In the genomic region with DNA sequence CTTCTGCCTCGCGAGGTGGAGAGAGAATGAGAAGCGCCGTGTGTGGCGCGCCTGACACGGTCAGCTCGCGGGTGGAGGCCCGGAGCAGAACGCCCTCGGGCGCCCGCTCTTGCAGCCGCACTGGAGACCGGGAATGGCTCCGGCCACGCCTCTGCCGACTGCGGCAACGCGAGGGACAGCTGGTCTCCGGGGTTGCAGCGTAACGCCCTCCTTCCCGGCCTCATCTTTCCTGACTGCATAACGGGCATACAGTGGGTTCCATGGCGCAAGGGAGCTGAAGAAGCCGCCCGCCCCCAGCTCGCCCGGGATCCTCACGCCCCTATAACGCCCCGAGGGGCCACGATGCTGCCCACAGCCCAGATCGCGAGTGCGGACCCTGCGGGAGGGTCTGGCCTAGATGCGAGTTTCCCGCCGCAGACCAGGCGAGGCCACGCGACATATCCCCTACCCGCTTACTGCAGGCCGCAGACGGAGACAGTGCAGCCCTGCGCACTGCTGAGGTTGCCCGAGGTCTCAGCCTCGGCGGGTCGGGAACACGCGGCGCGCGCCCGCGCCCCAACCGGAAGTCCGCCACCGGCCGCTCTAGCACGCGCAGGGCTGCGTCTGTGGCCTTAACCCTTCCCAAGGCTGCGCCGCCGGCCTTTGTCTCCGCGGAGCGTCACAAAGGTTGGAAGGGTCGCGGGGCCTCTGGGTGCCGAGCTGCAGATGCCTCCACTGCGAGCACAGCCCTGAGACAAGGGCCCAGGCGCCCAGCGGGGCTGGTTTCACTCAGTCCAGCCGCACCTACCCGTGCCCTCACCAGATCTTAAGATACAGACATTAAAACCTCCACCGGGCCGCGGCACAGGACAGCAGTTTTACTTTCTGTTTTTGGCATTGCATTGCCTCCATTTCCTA, we compare ENCODE assay signal across 8 cellular contexts. TPM values are rescaled to one million over a fixed set of nuclear protein-coding genes. Genes with fewer than 3 reads are reported as not detected.
DNase-seq lines count a peak whose midpoint lies in the region; ATAC-seq lines count a peak whose summit lies in the region.

No MANE protein-coding gene starts in this region.

- ATAC-seq in GM19463 (IDR thresholded peaks at IDR 0.05; ENCODE audit: unreplicated experiment) = peak; percentile 89

- no peaks in the 10 kb centered on the region for H3K27me3 ChIP-seq in endocrine pancreas (ENCODE audit: control insufficient read depth, insufficient read depth, low read length)

- no peaks in the 10 kb centered on the region for H3K36me3 ChIP-seq in endocrine pancreas (ENCODE audit: control insufficient read depth, insufficient read depth, low read length)

- peak; percentile 97 for DNase-seq in COLO668 (lab: John Stamatoyannopoulos, UW; ENCODE audit: unreplicated experiment)
- DNase-seq in HS-27A (ENCODE audit: low read depth) = peak; percentile 66
- DNase-seq in NOMO-1 (lab: John Stamatoyannopoulos, UW; ENCODE audit: unreplicated experiment in 2 of 2) = peak; percentile 79 to 92
- DNase-seq in activated CD8-positive, alpha-beta memory T cell treated with anti-CD3 and anti-CD28 coated beads, Interleukin-2, amount 50 U/mL, for 1 hour (ENCODE audit: extremely low read depth) = peak; percentile 59
- peak; percentile 98 for DNase-seq in mesenteric fat pad (ENCODE audit: low spot score)
- DNase-seq in stimulated activated CD8-positive, alpha-beta memory T cell treated with anti-CD3 and anti-CD28 coated beads, Interleukin-15, amount 100 ng/mL, for 1 hour (ENCODE audit: low read depth) = peak; percentile 69

- no peaks in the 10 kb centered on the region for H3K4me1 ChIP-seq in endocrine pancreas (ENCODE audit: control insufficient read depth, insufficient read depth, low read length)

- peak overlapping the region; percentile 48 for H3K4me3 ChIP-seq in endocrine pancreas (ENCODE audit: control insufficient read depth, insufficient read depth, low read length)

- no peaks in the 10 kb centered on the region for H3K9me3 ChIP-seq in endocrine pancreas (ENCODE audit: control insufficient read depth, low read length)

- peak overlapping the region; percentile 94 for H3K9ac ChIP-seq in endocrine pancreas (ENCODE audit: control insufficient read depth, insufficient read depth, low read length)

RNA-seq across cellular contexts. Expression of gene BCL7C, which starts 18.8 kb away (rescaled TPM):
- total RNA-seq in mesenteric fat pad = 21.3 TPM

RNA-seq across cellular contexts. Expression of gene CTF1, which starts 21.3 kb away (rescaled TPM):
- 4.9 TPM for total RNA-seq in mesenteric fat pad

RNA-seq across cellular contexts. Expression of gene FBXL19, which starts 48.3 kb away (rescaled TPM):
- 11.4 TPM for total RNA-seq in mesenteric fat pad

Comparison
In these comparisons a context has a peak if more than half of its experiments do, and no peak if none do; other contexts are left out.
1. Peak in every context shown above with its lines: DNase-seq, ATAC-seq and H3K4me3 ChIP-seq.